In genomic region chr4:186719925-186720694, GRCh38 we compare ENCODE assay signal across 8 cellular contexts. TPM values are rescaled to one million over a fixed set of nuclear protein-coding genes. Genes with fewer than 3 reads are reported as not detected.
DNase-seq lines count a peak whose midpoint lies in the region; ATAC-seq and TF ChIP-seq lines count a peak whose summit lies in the region.
"Had no signal": no experiment of that assay in that cellular context is flagged by ENCODE, and none has a peak within 500 bp of the region (broad histone marks: within the 10 kb centered on the region; RNA-seq: fewer than 3 reads in every experiment).

No MANE protein-coding gene starts in this region.

- H3K27ac Mint-ChIP-seq in MCF 10A (ENCODE audit: low read depth, unreplicated experiment) (no peak overlapping the region), nephron (no peak overlapping the region)

- H3K9me3 Mint-ChIP-seq in MCF 10A (ENCODE audit: unreplicated experiment) (no peaks in the 10 kb centered on the region), nephron (peaks cover 19% of the 10 kb centered on the region)

- POLR2A ChIA-PET in MCF 10A (lab: Yijun Ruan, JAX) = interaction anchor here (0.7 to 3.0 kb wide), 4 partner anchors 17 to 114 kb away, joined by 3 to 20 read pairs (median 3); no protein-coding TSS in a partner anchor

- in situ Hi-C loops in G401 (cut with HindIII; ENCODE audit: low sequenced_read_pairs) = no loop called here

- H3K4me1 Mint-ChIP-seq in MCF 10A (ENCODE audit: insufficient read depth, unreplicated experiment) (peaks cover 19% of the 10 kb centered on the region), nephron (peaks cover 5% of the 10 kb centered on the region)

- ATAC-seq in GM18861 (IDR thresholded peaks at IDR 0.05; ENCODE audit: unreplicated experiment) = no peak

- H3K27me3 Mint-ChIP-seq in MCF 10A (ENCODE audit: insufficient read depth, unreplicated experiment) (no peaks in the 10 kb centered on the region), nephron (ENCODE audit: low read depth) (no peaks in the 10 kb centered on the region)

- CTCF ChIA-PET in MCF 10A (lab: Yijun Ruan, JAX) = interaction anchor here (0.6 to 4.3 kb wide), 14 partner anchors 10 to 1831 kb away, joined by 3 to 18 read pairs (median 3); no protein-coding TSS in a partner anchor

- no peak overlapping the region for H3K4me3 Mint-ChIP-seq in MCF 10A (ENCODE audit: unreplicated experiment)
- no peak overlapping the region for H3K4me3 Mint-ChIP-seq in nephron

- BruUV-seq in MCF 10A (replicated peaks; lab: Mats Ljungman, UMichigan) = no TSS peak

- intact Hi-C loops in MCF 10A (cut with micrococcal nuclease) = loop anchor here (5.0 to 10.0 kb wide), 4 partner anchors 248 to 765 kb away; no protein-coding TSS in a partner anchor

- peak; percentile 49 for TF ChIP-seq CTCF in MCF 10A (IDR thresholded peaks at IDR 0.05; ENCODE audit: unreplicated experiment)
- peak; percentile 27 to 51 (median 32) for TF ChIP-seq CTCF in nephron (IDR thresholded peaks at IDR 0.05; ENCODE audit: unreplicated experiment in 3 of 3)

- no peaks in the 10 kb centered on the region for H3K36me3 Mint-ChIP-seq in MCF 10A (ENCODE audit: insufficient read depth, unreplicated experiment)
- H3K36me3 Mint-ChIP-seq in nephron (ENCODE audit: low read depth) = peaks cover 40% of the 10 kb centered on the region

- DNase-seq in G401 (ENCODE audit: low spot score) (peak; percentile 28), LHCN-M2 (ENCODE audit: low read depth) (peak; percentile 71), MCF 10A (ENCODE audit: unreplicated experiment) (peak; percentile 67), NCI-H446 (lab: John Stamatoyannopoulos, UW) (no peak)
- DNase-seq in activated CD4-positive, alpha-beta T cell treated with anti-CD3 and anti-CD28 coated beads for 4 hours = no peak
- DNase-seq: ovary had no signal

RNA-seq across cellular contexts. Expression of gene FAT1, which starts 3.5 kb away (rescaled TPM):
- 13.6 and 49.5 TPM in 2 replicates for total RNA-seq in G401 (2014; rRNA removed; shearing (Covaris generic))
- total RNA-seq in LHCN-M2 (2014; rRNA removed) = 269 and 277 TPM in 2 replicates
- polyA plus RNA-seq in LHCN-M2 (2012) = 114 TPM
- 132 and 165 TPM in 2 replicates for total RNA-seq in MCF 10A (2022)

Comparison
In these comparisons a context has a peak if more than half of its experiments do, and no peak if none do; other contexts are left out.
1. DNase-seq: peak in G401 (single experiment), LHCN-M2 (single experiment) and MCF 10A (single experiment); none in NCI-H446 (0 of 2) and activated CD4-positive, alpha-beta T cell treated with anti-CD3 and anti-CD28 coated beads for 4 hours (0 of 2).